8 cellular contexts compared by ENCODE assay signal in genomic region chr15:47918877-47919276, GRCh38.
"Had no signal": no experiment of that assay in that cellular context is flagged by ENCODE, and none has a peak within 500 bp of the region (broad histone marks: within the 10 kb centered on the region; RNA-seq: fewer than 3 reads in every experiment).

No MANE protein-coding gene starts in this region.

- H3K4me3 ChIP-seq: GM23338 had no signal

- ATAC-seq: GM23338 had no signal

- H3K4me2 ChIP-seq: GM23338, KMS-11 had no signal

- H3K9ac ChIP-seq: KMS-11 had no signal

- H3K27ac ChIP-seq: KMS-11 had no signal

- DNase-seq: H9, HCEC 1CT, KBM-7 had no signal

- H2AFZ ChIP-seq: GM23338 had no signal

- FAIRE-seq: H1, H54, HTR-8/SVneo had no signal
